ENCODE assay signal across 38 cellular contexts in the genomic region with DNA sequence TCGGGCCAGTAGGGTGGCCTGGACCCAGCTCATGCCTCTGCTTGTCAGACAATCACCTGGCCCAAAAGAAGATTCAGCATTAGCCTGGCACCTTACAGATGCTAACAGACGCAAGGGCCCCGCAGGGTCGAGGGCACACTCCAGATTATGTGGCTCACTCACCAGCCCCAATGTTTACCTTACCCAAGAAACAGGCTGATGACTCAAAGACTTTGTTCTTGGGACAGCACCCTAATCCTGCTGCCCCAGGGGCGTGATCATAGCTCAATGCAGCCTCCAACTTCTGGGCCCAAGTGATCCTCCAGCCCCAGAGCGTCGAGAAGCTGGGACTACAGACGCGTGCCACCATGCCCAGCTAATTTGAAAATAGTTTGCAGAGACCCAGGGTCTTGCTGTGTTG. TPM values are rescaled to one million over a fixed set of nuclear protein-coding genes. Genes with fewer than 3 reads are reported as not detected.
"Had no signal": no experiment of that assay in that cellular context is flagged by ENCODE, and none has a peak within 500 bp of the region (broad histone marks: within the 10 kb centered on the region; RNA-seq: fewer than 3 reads in every experiment).

No MANE protein-coding gene starts in this region.

- H3K4me3 ChIP-seq: adrenal gland, body of pancreas, PC-9 had no signal

- H2AFZ ChIP-seq: PC-9 had no signal

- H3K27me3 ChIP-seq: adrenal gland, body of pancreas had no signal

- H3K4me2 ChIP-seq: PC-9 had no signal

- FAIRE-seq: astrocyte, colon, RCC 7860 had no signal

- H3K4me1 Mint-ChIP-seq: activated B cell treated with CpG ODN at 0.5 μM for 24 hours had no signal

- H3K27ac Mint-ChIP-seq: activated B cell treated with CpG ODN at 0.5 μM for 24 hours; activated CD4-positive, alpha-beta memory T cell treated with anti-CD3 and anti-CD28 coated beads for 36 hours; activated naive CD4-positive, alpha-beta T cell treated with anti-CD3 and anti-CD28 coated beads, Interleukin-2, amount 50 U/mL, for 72 hours; activated T-cell treated with anti-CD3 and anti-CD28 coated beads, Interleukin-2, amount 50 U/mL, for 72 hours; activated T-helper 2 cell treated with anti-CD3 and anti-CD28 coated beads, Interferon-gamma antibody, Interleukin-2, Interleukin-4, amounts not matched to agents 10 μg/mL and 5 μg/mL and 100 μg/mL, durations not matched to agents 14 hours and 24 hours and 36 hours had no signal

- H3K27ac ChIP-seq: adrenal gland, body of pancreas, PC-9, RWPE1, VCaP had no signal

- ATAC-seq: activated T-cell treated with anti-CD3 and anti-CD28 coated beads, Interleukin-2, amount 50 U/mL, for 72 hours; body of pancreas had no signal

- DNase-seq: activated B cell treated with CpG ODN at 0.5 μM for 24 hours; activated CD4-positive, alpha-beta memory T cell treated with anti-CD3 and anti-CD28 coated beads for 36 hours; activated CD4-positive, alpha-beta T cell treated with anti-CD3 and anti-CD28 coated beads for 4 hours; activated CD4-positive, alpha-beta T cell treated with anti-CD3 and anti-CD28 coated beads, Interleukin-2, amount 50 U/mL, for 1 hour; activated CD4-positive, CD25-positive, alpha-beta regulatory T cell treated with anti-CD3 and anti-CD28 coated beads, Interleukin-2, amount 50 U/mL, for 72 hours; activated gamma-delta T cell; activated naive CD4-positive, alpha-beta T cell treated with Interleukin-2 at 50 U/mL for 16 hours; activated T-cell treated with anti-CD3 and anti-CD28 coated beads, Interleukin-2, amount 50 U/mL, for 1 hour; activated T-cell treated with anti-CD3 and anti-CD28 coated beads, Interleukin-2, amount 50 U/mL, for 72 hours; adrenal gland; body of pancreas; central memory CD4-positive, alpha-beta T cell; Kasumi-1; KG1; NCI-H1092 treated with DMSO at 0.1 percent for 48 hours; NCI-H1417; NCI-H146; NCI-H187; NCI-H2081; NCI-H226; NCI-H446 treated with DMSO at 0.1 percent for 48 hours; NCI-H524; NCI-H69; NCI-H82; PC-9; Right ventricle myocardium superior; SW 1271; T-helper 1 cell; T-helper 2 cell; T-helper 9 cell had no signal

- H3K4me3 Mint-ChIP-seq: activated B cell treated with CpG ODN at 0.5 μM for 24 hours; activated CD4-positive, alpha-beta memory T cell treated with anti-CD3 and anti-CD28 coated beads for 36 hours; activated T-cell treated with anti-CD3 and anti-CD28 coated beads, Interleukin-2, amount 50 U/mL, for 72 hours had no signal

- H3K4me1 ChIP-seq: adrenal gland, body of pancreas had no signal

- H3K27me3 Mint-ChIP-seq: activated B cell treated with CpG ODN at 0.5 μM for 24 hours; activated CD4-positive, alpha-beta memory T cell treated with anti-CD3 and anti-CD28 coated beads for 36 hours had no signal

- H3K9me3 ChIP-seq: adrenal gland, body of pancreas had no signal

- H3K9me3 Mint-ChIP-seq: activated B cell treated with CpG ODN at 0.5 μM for 24 hours; activated CD4-positive, alpha-beta memory T cell treated with anti-CD3 and anti-CD28 coated beads for 36 hours; activated naive CD4-positive, alpha-beta T cell treated with anti-CD3 and anti-CD28 coated beads, Interleukin-2, amount 50 U/mL, for 72 hours; activated T-cell treated with anti-CD3 and anti-CD28 coated beads, Interleukin-2, amount 50 U/mL, for 72 hours; activated T-helper 2 cell treated with anti-CD3 and anti-CD28 coated beads, Interferon-gamma antibody, Interleukin-2, Interleukin-4, amounts not matched to agents 10 μg/mL and 5 μg/mL and 100 μg/mL, durations not matched to agents 14 hours and 24 hours and 36 hours had no signal

RNA-seq across cellular contexts. Expression of a gene that starts 19.5 kb away (rescaled TPM):
- total RNA-seq: activated B cell treated with CpG ODN at 0.5 μM for 24 hours; activated CD4-positive, alpha-beta memory T cell treated with anti-CD3 and anti-CD28 coated beads for 36 hours; activated CD8-positive, alpha-beta memory T cell treated with anti-CD3 and anti-CD28 coated beads for 36 hours; activated naive CD4-positive, alpha-beta T cell treated with anti-CD3 and anti-CD28 coated beads, Interleukin-2, amount 50 U/mL, for 72 hours; activated T-cell treated with anti-CD3 and anti-CD28 coated beads, Interleukin-2, amount 50 U/mL, for 72 hours; activated T-helper 2 cell treated with anti-CD3 and anti-CD28 coated beads, Interferon-gamma antibody, Interleukin-2, Interleukin-4, amounts not matched to agents 10 μg/mL and 5 μg/mL and 100 μg/mL, durations not matched to agents 14 hours and 24 hours and 36 hours had no signal

RNA-seq across cellular contexts. Expression of a gene that starts 38.3 kb away (rescaled TPM):
- total RNA-seq: activated B cell treated with CpG ODN at 0.5 μM for 24 hours; activated CD4-positive, alpha-beta memory T cell treated with anti-CD3 and anti-CD28 coated beads for 36 hours; activated CD8-positive, alpha-beta memory T cell treated with anti-CD3 and anti-CD28 coated beads for 36 hours; activated naive CD4-positive, alpha-beta T cell treated with anti-CD3 and anti-CD28 coated beads, Interleukin-2, amount 50 U/mL, for 72 hours; astrocyte; body of pancreas; PC-9 had no signal
